Comparison of ENCODE assay signal across 12 cellular contexts in genomic region chr1:180542530-180543171, GRCh38. TPM values are rescaled to one million over a fixed set of nuclear protein-coding genes. Genes with fewer than 3 reads are reported as not detected.
DNase-seq lines count a peak whose midpoint lies in the region; ATAC-seq and TF ChIP-seq lines count a peak whose summit lies in the region.
"Had no signal": no experiment of that assay in that cellular context is flagged by ENCODE, and none has a peak within 500 bp of the region (broad histone marks: within the 10 kb centered on the region; RNA-seq: fewer than 3 reads in every experiment).

No MANE protein-coding gene starts in this region.

- DNase-seq in heart left ventricle (no peak), Right ventricle myocardium superior (no peak), choroid plexus epithelial cell (ENCODE audit: low read depth) (peak; percentile 66), myocyte (ENCODE audit: low read depth) (peak; percentile 36), aorta (no peak), GM19238 (ENCODE audit: insufficient read length, low spot score) (no peak), COLO668 (lab: John Stamatoyannopoulos, UW; ENCODE audit: unreplicated experiment) (no peak)
- DNase-seq: effector CD8-positive, alpha-beta T cell; NCI-H774; SHP77 treated with DMSO at 0.1 percent for 48 hours had no signal

- H3K4me1 ChIP-seq in heart left ventricle = peaks cover 3 to 64% (median 34%) of the 10 kb centered on the region in 12 donors
- peaks cover 0 to 14% of the 10 kb centered on the region in 2 donors for H3K4me1 ChIP-seq in aorta (ENCODE audit: control insufficient read depth in 1 of 2, insufficient read depth in 2 of 2, low read length in 2 of 2)
- H3K4me1 ChIP-seq: HAP-1 had no signal

- H3K27me3 ChIP-seq in heart left ventricle (no peaks in the 10 kb centered on the region), aorta (ENCODE audit: control insufficient read depth in 1 of 2, insufficient read depth in 2 of 2, low read length in 1 of 2) (no peaks in the 10 kb centered on the region)

- H3K27ac ChIP-seq in heart left ventricle = peak overlapping the region; percentile 49 to 89 (median 79)
- H3K27ac ChIP-seq in aorta (ENCODE audit: low read depth in 1 of 2, low read length in 2 of 2) = peak overlapping the region; percentile 87 to 98

- TF ChIP-seq CTCF in heart left ventricle (IDR thresholded peaks at IDR 0.05) = no peak
- TF ChIP-seq CTCF in choroid plexus epithelial cell (conservative IDR thresholded peaks at IDR 0.05; ENCODE audit: low read depth, low read length) = no peak

- H3K36me3 ChIP-seq in heart left ventricle (no peaks in the 10 kb centered on the region), aorta (ENCODE audit: control insufficient read depth in 1 of 2, insufficient read depth in 2 of 2, low read length in 1 of 2) (no peaks in the 10 kb centered on the region)
- H3K36me3 ChIP-seq: HAP-1 had no signal

- 3 to 14% (median 7%) methylated on average over 5 of the region's 5 CpGs for WGBS in heart left ventricle, 4 donors
- WGBS in aorta, 2 donors = 1 to 6% methylated on average over 5 of the region's 5 CpGs

- ATAC-seq in heart left ventricle = no peak
- no peak for ATAC-seq in Right ventricle myocardium superior (ENCODE audit: poor library complexity)
- ATAC-seq in aorta (ENCODE audit: low FRiP score) = peak; percentile 58
- ATAC-seq in GM19463 (IDR thresholded peaks at IDR 0.05; ENCODE audit: unreplicated experiment) = no peak

- TF ChIP-seq POLR2A in heart left ventricle (IDR thresholded peaks at IDR 0.05) = no peak

- H3K4me3 ChIP-seq in heart left ventricle (no peak overlapping the region), choroid plexus epithelial cell (ENCODE audit: low read depth, low read length) (no peak overlapping the region), aorta (ENCODE audit: low read length in 2 of 2) (no peak overlapping the region)
- H3K4me3 ChIP-seq: HAP-1 had no signal

- no peaks in the 10 kb centered on the region for H3K9me3 ChIP-seq in heart left ventricle
- H3K9me3 ChIP-seq in aorta (ENCODE audit: control insufficient read depth, low read length) = no peaks in the 10 kb centered on the region
- H3K9me3 ChIP-seq: HAP-1 had no signal

- intact Hi-C loops in heart left ventricle (cut with DNase I) = loop anchor here in 1 of 10 donors (5.0 kb wide), 1 partner anchor 50 kb away; no protein-coding TSS in a partner anchor
- intact Hi-C loops in Right ventricle myocardium superior (cut with DNase I) = loop anchor here (5.0 kb wide), 1 partner anchor 90 kb away; the partner anchor contains the start of gene XPR1
- intact Hi-C loops in aorta (cut with DNase I) = loop anchor here in 1 of 2 donors (5.0 kb wide), 2 partner anchors 45 to 90 kb away; partner anchors contain the start of gene XPR1

RNA-seq across cellular contexts. Expression of gene OVAAL, which starts 16.1 kb away (rescaled TPM):
- total RNA-seq in heart left ventricle = 10 to 100 TPM in 1 of 9 donors, 1 to 10 TPM in 8; 1.5 to 13.9 (median 2.4) TPM
- 10 to 100 TPM in 1 of 2 donors, 1 to 10 TPM in 1; 2.8 to 13.8 TPM for polyA plus RNA-seq in heart left ventricle
- 1.1 TPM for total RNA-seq in Right ventricle myocardium superior
- 3.3 and 4.1 TPM in 2 replicates for total RNA-seq in myocyte
- polyA plus RNA-seq in myocyte (2012) = 1.5 TPM
- total RNA-seq in aorta = not detected
- not detected for polyA plus RNA-seq in aorta

RNA-seq across cellular contexts. Expression of gene ACBD6, which starts 40.3 kb away (rescaled TPM):
- total RNA-seq in heart left ventricle = 10 to 100 TPM; 18.6 to 24.6 (median 21.5) TPM
- polyA plus RNA-seq in heart left ventricle = 10 to 100 TPM; 26.8 to 35.8 TPM
- 16.2 TPM for total RNA-seq in Right ventricle myocardium superior
- total RNA-seq in myocyte = 59.2 and 61.0 TPM in 2 replicates
- 70.8 TPM for polyA plus RNA-seq in myocyte (2012)
- total RNA-seq in aorta = 10 to 100 TPM; 27.7 to 32.1 TPM
- polyA plus RNA-seq in aorta = 10 to 100 TPM; 29.4 to 53.1 TPM

Comparison
In these comparisons a context has a peak if more than half of its experiments do, and no peak if none do; other contexts are left out.
1. DNase-seq: peak in choroid plexus epithelial cell (single experiment) and myocyte (single experiment); none in heart left ventricle (0 of 5), Right ventricle myocardium superior (single experiment), aorta (0 of 2), GM19238 (single experiment) and COLO668 (single experiment).